ENCODE assay signal across 14 cellular contexts in genomic region chr10:72092987-72093386, GRCh38. TPM values are rescaled to one million over a fixed set of nuclear protein-coding genes. Genes with fewer than 3 reads are reported as not detected.
DNase-seq lines count a peak whose midpoint lies in the region; ATAC-seq and TF ChIP-seq lines count a peak whose summit lies in the region.
"Had no signal": no experiment of that assay in that cellular context is flagged by ENCODE, and none has a peak within 500 bp of the region (broad histone marks: within the 10 kb centered on the region; RNA-seq: fewer than 3 reads in every experiment).

No MANE protein-coding gene starts in this region.

- no peak for TF ChIP-seq CTCF in CD4-positive, alpha-beta T cell (IDR thresholded peaks at IDR 0.05)
- no peak for TF ChIP-seq CTCF in Panc1 (IDR thresholded peaks at IDR 0.05)
- TF ChIP-seq CTCF in progenitor cell of endocrine pancreas (IDR thresholded peaks at IDR 0.05; ENCODE audit: unreplicated experiment): no peak
- TF ChIP-seq CTCF in upper lobe of right lung (IDR thresholded peaks at IDR 0.05): no peak

- H3K4me1 ChIP-seq in Panc1 (ENCODE audit: control insufficient read depth, insufficient read depth, low read length): peaks cover 31% of the 10 kb centered on the region
- H3K4me1 ChIP-seq in upper lobe of right lung: peaks cover 8% of the 10 kb centered on the region

- in situ Hi-C loops in Panc1 (cut with HindIII; ENCODE audit: low pct_unique_long_range_greater_than_20kb, low sequenced_read_pairs): no loop called here

- POLR2A ChIA-PET in activated CD4-positive, alpha-beta T cell treated with anti-CD3 and anti-CD28 coated beads for 36 hours (lab: Charles Lee): interaction anchor here (1.0 kb wide), 1 partner anchor 16 kb away, joined by 4 read pairs; no protein-coding TSS in a partner anchor
- POLR2A ChIA-PET in CD4-positive, alpha-beta T cell (lab: Charles Lee): interaction anchor here (1.0 to 1.6 kb wide), 3 partner anchors 9 to 13 kb away, joined by 3 to 6 read pairs (median 3); no protein-coding TSS in a partner anchor
- POLR2A ChIA-PET in Panc1 (lab: Charles Lee): interaction anchor here (0.8 kb wide), 1 partner anchor 14 kb away, joined by 3 read pairs; no protein-coding TSS in a partner anchor

- no peak overlapping the region for H3K27ac ChIP-seq in CD4-positive, alpha-beta T cell (ENCODE audit: low read depth, low read length)
- H3K27ac ChIP-seq in Panc1 (ENCODE audit: low read length) (peak overlapping the region; percentile 29; the same call in 1 of the 2 replicates), upper lobe of right lung (no peak overlapping the region)
- H3K27ac ChIP-seq: BLaER1 had no signal

- BruUV-seq in Panc1 (replicated peaks; lab: Mats Ljungman, UMichigan): no TSS peak

- H3K36me3 ChIP-seq in Panc1 (ENCODE audit: control insufficient read depth, insufficient read depth, low read length) (peaks cover 2% of the 10 kb centered on the region; the same call in 1 of the 2 replicates), upper lobe of right lung (peaks cover 9% of the 10 kb centered on the region)

- H3K9me3 ChIP-seq in CD4-positive, alpha-beta T cell (ENCODE audit: control insufficient read depth, low read length): no peaks in the 10 kb centered on the region
- H3K9me3 ChIP-seq in Panc1 (ENCODE audit: control insufficient read depth, insufficient read depth, low read depth, low read length) (no peaks in the 10 kb centered on the region), upper lobe of right lung (no peaks in the 10 kb centered on the region)
- H3K9me3 ChIP-seq: BLaER1 had no signal

- DNase-seq in activated CD4-positive, alpha-beta T cell treated with anti-CD3 and anti-CD28 coated beads for 36 hours: no peak
- no peak for DNase-seq in activated CD4-positive, alpha-beta T cell treated with anti-CD3 and anti-CD28 coated beads, Interleukin-2, amount 10 ng/mL, durations not matched to agents 24 days and 14 days
- DNase-seq in CD4-positive, alpha-beta T cell: no peak
- no peak for DNase-seq in Panc1 (ENCODE audit: low read depth, low spot score)
- DNase-seq in progenitor cell of endocrine pancreas (ENCODE audit: low spot score, unreplicated experiment): no peak
- DNase-seq in upper lobe of right lung: no peak
- DNase-seq: 8988T, AML-193, DMS53, GF-D8, HCEC 1CT had no signal

- H3K4me3 Mint-ChIP-seq in activated CD4-positive, alpha-beta T cell treated with anti-CD3 and anti-CD28 coated beads for 36 hours: no peak overlapping the region
- H3K4me3 Mint-ChIP-seq in activated CD4-positive, alpha-beta T cell treated with anti-CD3 and anti-CD28 coated beads, Interleukin-2, amount 10 ng/mL, durations not matched to agents 24 days and 14 days: no peak overlapping the region
- H3K4me3 Mint-ChIP-seq in CD4-positive, alpha-beta T cell: no peak overlapping the region
- H3K4me3 Mint-ChIP-seq in progenitor cell of endocrine pancreas (ENCODE audit: low read depth): no peak overlapping the region

- intact Hi-C loops in activated CD4-positive, alpha-beta T cell treated with anti-CD3 and anti-CD28 coated beads for 36 hours (cut with DNase I, micrococcal nuclease): loop anchor here in 1 of 2 experiments (10.0 kb wide), 1 partner anchor 1258 kb away; no protein-coding TSS in a partner anchor
- intact Hi-C loops in activated CD4-positive, alpha-beta T cell treated with anti-CD3 and anti-CD28 coated beads, Interleukin-2, amount 10 ng/mL, durations not matched to agents 24 days and 14 days (cut with micrococcal nuclease): no loop called here
- intact Hi-C loops in CD4-positive, alpha-beta T cell (cut with DNase I, micrococcal nuclease): no loop called here
- intact Hi-C loops in Panc1 (cut with micrococcal nuclease; ENCODE audit: unreplicated experiment) (no loop called here), upper lobe of right lung (cut with DNase I) (no loop called here)

- peak; percentile 10 for ATAC-seq in activated CD4-positive, alpha-beta T cell treated with anti-CD3 and anti-CD28 coated beads for 36 hours
- no peak for ATAC-seq in CD4-positive, alpha-beta T cell (ENCODE audit: poor library complexity)
- ATAC-seq in Panc1 (no peak), GM19397 (IDR thresholded peaks at IDR 0.05; ENCODE audit: unreplicated experiment) (no peak), upper lobe of right lung (no peak)

- peaks cover 70% of the 10 kb centered on the region for H3K4me1 Mint-ChIP-seq in activated CD4-positive, alpha-beta T cell treated with anti-CD3 and anti-CD28 coated beads for 36 hours
- peaks cover 62% of the 10 kb centered on the region for H3K4me1 Mint-ChIP-seq in activated CD4-positive, alpha-beta T cell treated with anti-CD3 and anti-CD28 coated beads, Interleukin-2, amount 10 ng/mL, durations not matched to agents 24 days and 14 days
- H3K4me1 Mint-ChIP-seq in CD4-positive, alpha-beta T cell (ENCODE audit: low read depth): peaks cover 48% of the 10 kb centered on the region
- peaks cover 52% of the 10 kb centered on the region for H3K4me1 Mint-ChIP-seq in progenitor cell of endocrine pancreas (ENCODE audit: low read depth)

- CTCF ChIA-PET in activated CD4-positive, alpha-beta T cell treated with anti-CD3 and anti-CD28 coated beads for 36 hours (lab: Charles Lee): interaction anchor here (1.0 to 1.8 kb wide), 5 partner anchors 11 to 244 kb away, joined by 3 to 6 read pairs (median 3); no protein-coding TSS in a partner anchor
- CTCF ChIA-PET in CD4-positive, alpha-beta T cell (lab: Charles Lee): interaction anchor here (1.4 kb wide), 1 partner anchor 22 kb away, joined by 3 read pairs; no protein-coding TSS in a partner anchor
- CTCF ChIA-PET in Panc1 (lab: Charles Lee): no interaction called here

- H3K36me3 Mint-ChIP-seq in activated CD4-positive, alpha-beta T cell treated with anti-CD3 and anti-CD28 coated beads for 36 hours (ENCODE audit: low read depth): peaks cover 27% of the 10 kb centered on the region
- peaks cover 29% of the 10 kb centered on the region for H3K36me3 Mint-ChIP-seq in activated CD4-positive, alpha-beta T cell treated with anti-CD3 and anti-CD28 coated beads, Interleukin-2, amount 10 ng/mL, durations not matched to agents 24 days and 14 days (ENCODE audit: low read depth)
- H3K36me3 Mint-ChIP-seq in CD4-positive, alpha-beta T cell (ENCODE audit: low read depth): peaks cover 31% of the 10 kb centered on the region
- no peaks in the 10 kb centered on the region for H3K36me3 Mint-ChIP-seq in progenitor cell of endocrine pancreas (ENCODE audit: insufficient read depth)

- no peak overlapping the region for H3K4me3 ChIP-seq in Panc1 (ENCODE audit: low read depth in 2 of 2, low read length in 2 of 2)
- H3K4me3 ChIP-seq in upper lobe of right lung: no peak overlapping the region
- H3K4me3 ChIP-seq: BLaER1 had no signal

- no peaks in the 10 kb centered on the region for H3K27me3 ChIP-seq in CD4-positive, alpha-beta T cell (ENCODE audit: control insufficient read depth, insufficient read depth, low read length)
- H3K27me3 ChIP-seq in Panc1 (ENCODE audit: control insufficient read depth, insufficient read depth, low read length) (no peaks in the 10 kb centered on the region), upper lobe of right lung (peaks cover 11% of the 10 kb centered on the region)

- no peaks in the 10 kb centered on the region for H3K9me3 Mint-ChIP-seq in activated CD4-positive, alpha-beta T cell treated with anti-CD3 and anti-CD28 coated beads for 36 hours (ENCODE audit: low read depth)
- H3K9me3 Mint-ChIP-seq in activated CD4-positive, alpha-beta T cell treated with anti-CD3 and anti-CD28 coated beads, Interleukin-2, amount 10 ng/mL, durations not matched to agents 24 days and 14 days: no peaks in the 10 kb centered on the region
- H3K9me3 Mint-ChIP-seq in CD4-positive, alpha-beta T cell: no peaks in the 10 kb centered on the region
- no peaks in the 10 kb centered on the region for H3K9me3 Mint-ChIP-seq in progenitor cell of endocrine pancreas (ENCODE audit: low read depth)

- H3K27ac Mint-ChIP-seq in activated CD4-positive, alpha-beta T cell treated with anti-CD3 and anti-CD28 coated beads for 36 hours: no peak overlapping the region
- H3K27ac Mint-ChIP-seq in activated CD4-positive, alpha-beta T cell treated with anti-CD3 and anti-CD28 coated beads, Interleukin-2, amount 10 ng/mL, durations not matched to agents 24 days and 14 days: no peak overlapping the region
- peak overlapping the region; percentile 9 for H3K27ac Mint-ChIP-seq in CD4-positive, alpha-beta T cell
- peak overlapping the region; percentile 54 for H3K27ac Mint-ChIP-seq in progenitor cell of endocrine pancreas

- no peaks in the 10 kb centered on the region for H3K27me3 Mint-ChIP-seq in activated CD4-positive, alpha-beta T cell treated with anti-CD3 and anti-CD28 coated beads for 36 hours
- H3K27me3 Mint-ChIP-seq in activated CD4-positive, alpha-beta T cell treated with anti-CD3 and anti-CD28 coated beads, Interleukin-2, amount 10 ng/mL, durations not matched to agents 24 days and 14 days: no peaks in the 10 kb centered on the region
- H3K27me3 Mint-ChIP-seq in CD4-positive, alpha-beta T cell: no peaks in the 10 kb centered on the region
- H3K27me3 Mint-ChIP-seq in progenitor cell of endocrine pancreas: peaks cover 3% of the 10 kb centered on the region

RNA-seq across cellular contexts. Expression of gene SPOCK2, which starts 4.6 kb away (rescaled TPM):
- total RNA-seq in activated CD4-positive, alpha-beta T cell treated with anti-CD3 and anti-CD28 coated beads for 36 hours: 100 to 1,000 TPM; 158 to 165 TPM
- total RNA-seq in activated CD4-positive, alpha-beta T cell treated with anti-CD3 and anti-CD28 coated beads, Interleukin-2, amount 10 ng/mL, durations not matched to agents 24 days and 14 days: 104 and 106 TPM in 2 replicates
- total RNA-seq in CD4-positive, alpha-beta T cell: 100 to 1,000 TPM; 976 to 998 TPM
- total RNA-seq in Panc1 (2021; ENCODE audit: unreplicated experiment) (4.8 TPM), progenitor cell of endocrine pancreas (47.7 and 49.1 TPM in 2 replicates), upper lobe of right lung (187 TPM)
- polyA plus RNA-seq in Panc1 (2012; ENCODE audit: insufficient read length): 4.2 TPM
- total RNA-seq: HT1080 had no signal

Comparison
In these comparisons a context has a peak if more than half of its experiments do, and no peak if none do; other contexts are left out.
1. H3K27ac Mint-ChIP-seq: peak in CD4-positive, alpha-beta T cell (single experiment) and progenitor cell of endocrine pancreas (single experiment); none in activated CD4-positive, alpha-beta T cell treated with anti-CD3 and anti-CD28 coated beads for 36 hours (single experiment) and activated CD4-positive, alpha-beta T cell treated with anti-CD3 and anti-CD28 coated beads, Interleukin-2, amount 10 ng/mL, durations not matched to agents 24 days and 14 days (single experiment).